Comparison of ENCODE assay signal across 20 cellular contexts in the genomic region with DNA sequence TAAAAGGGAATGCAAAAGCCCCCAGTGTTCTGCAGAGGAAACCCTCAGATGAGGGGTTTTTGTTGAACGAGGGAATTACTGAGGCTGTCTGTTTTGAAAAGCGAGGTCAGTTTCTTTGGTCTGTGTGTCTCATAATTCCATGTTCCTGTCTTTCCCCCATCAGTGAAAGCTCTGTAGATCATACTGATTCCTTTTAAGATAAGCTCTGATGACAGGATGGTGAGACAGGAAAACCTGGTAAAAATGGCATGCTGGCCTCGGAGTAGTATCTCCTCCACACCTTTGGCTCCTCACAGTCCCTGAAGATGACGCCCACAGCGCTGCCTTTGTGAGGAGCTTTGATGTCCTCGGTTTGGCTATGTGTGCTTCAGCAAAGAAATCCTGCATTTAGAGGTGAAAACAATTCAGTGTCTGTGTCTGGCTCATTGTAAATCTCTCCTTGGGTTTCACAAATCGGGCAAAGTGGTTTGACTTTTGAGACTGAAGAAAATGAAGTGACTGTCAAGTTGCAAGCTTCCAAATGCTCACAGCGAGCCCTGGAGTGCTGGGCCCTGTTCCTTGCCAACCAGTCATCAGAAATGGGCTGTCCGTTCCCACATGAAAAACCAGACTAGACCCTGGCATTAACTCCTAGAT.
"Had no signal": no experiment of that assay in that cellular context is flagged by ENCODE, and none has a peak within 500 bp of the region (broad histone marks: within the 10 kb centered on the region; RNA-seq: fewer than 3 reads in every experiment).

No MANE protein-coding gene starts in this region.

- H3K36me3 ChIP-seq: ascending aorta, WERI-Rb-1 had no signal

- H3K27me3 ChIP-seq: ascending aorta had no signal

- H3K4me3 ChIP-seq: ascending aorta, PC-9 had no signal

- H3K4me1 ChIP-seq: ascending aorta had no signal

- H3K4me2 ChIP-seq: PC-9 had no signal

- H2AFZ ChIP-seq: PC-9 had no signal

- ATAC-seq: activated CD8-positive, alpha-beta T cell treated with anti-CD3 and anti-CD28 coated beads, Interleukin-2, amount 10 ng/mL, durations not matched to agents 7 days and 5 days; activated naive CD4-positive, alpha-beta T cell treated with anti-CD3 and anti-CD28 coated beads, Interleukin-2, amount 50 U/mL, for 72 hours; activated naive CD8-positive, alpha-beta T cell treated with anti-CD3 and anti-CD28 coated beads, Interleukin-2, amount 50 U/mL, for 24 hours had no signal

- DNase-seq: activated CD4-positive, alpha-beta T cell treated with anti-CD3 and anti-CD28 coated beads for 4 hours; activated CD4-positive, alpha-beta T cell treated with anti-CD3 and anti-CD28 coated beads, Interleukin-2, amount 50 U/mL, for 4 hours; activated CD8-positive, alpha-beta memory T cell treated with anti-CD3 and anti-CD28 coated beads, Interleukin-2, amount 50 U/mL, for 48 hours; activated CD8-positive, alpha-beta T cell treated with anti-CD3 and anti-CD28 coated beads, Interleukin-2, amount 10 ng/mL, durations not matched to agents 7 days and 5 days; activated naive CD4-positive, alpha-beta T cell; activated naive CD8-positive, alpha-beta T cell treated with anti-CD3 and anti-CD28 coated beads, Interleukin-2, amount 50 U/mL, for 24 hours; activated T-cell treated with anti-CD3 and anti-CD28 coated beads, Interleukin-2, amount 50 U/mL, for 1 hour; amniotic stem cell; Kasumi-1; KBM-7; NCI-H1048; NCI-H2029; NCI-H2107; NCI-H2171 treated with DMSO at 0.1 percent for 48 hours; NCI-H226; PC-9; T-helper 1 cell; WERI-Rb-1 had no signal

- H3K27ac ChIP-seq: ascending aorta, PC-9, WERI-Rb-1 had no signal
